ENCODE assay signal across 1 cellular context in the genomic region with DNA sequence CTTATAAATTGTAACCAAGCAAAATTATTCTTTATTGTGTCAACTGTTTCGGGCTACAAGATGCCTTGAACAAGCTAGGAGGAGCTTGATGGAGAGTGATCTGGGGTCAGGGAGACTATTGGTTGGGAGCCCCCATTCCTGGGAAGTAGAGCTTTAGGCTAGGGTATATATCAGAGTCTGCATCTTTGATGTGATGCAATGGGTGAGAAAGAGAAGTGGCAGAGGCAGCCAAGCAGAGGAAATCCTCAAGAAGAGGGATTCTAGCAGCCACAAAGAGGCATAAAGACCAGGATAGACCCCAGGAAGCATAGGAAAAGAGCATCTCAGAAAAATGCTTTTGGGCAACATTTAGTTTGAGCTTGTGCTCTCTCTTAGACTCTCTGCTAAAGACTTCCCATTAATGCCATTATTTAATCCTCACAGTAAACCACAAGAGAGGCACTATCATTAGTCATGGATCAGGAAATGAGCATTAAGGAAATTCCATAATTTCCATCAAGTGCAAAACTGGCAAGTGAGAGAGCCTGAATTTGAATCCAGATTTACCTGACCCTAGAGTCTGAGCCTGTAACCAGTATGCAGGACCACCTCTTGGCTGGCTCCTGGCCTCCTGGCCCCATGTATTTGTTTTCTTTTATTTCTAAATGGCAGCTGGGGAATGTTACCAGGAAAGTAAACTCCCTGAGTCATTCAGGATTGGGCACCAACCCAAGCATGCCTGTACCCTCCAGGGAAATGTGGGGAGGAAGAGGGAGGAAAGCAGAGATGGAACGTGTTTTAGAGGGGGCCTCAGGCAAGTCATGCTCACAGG.
TF ChIP-seq lines count a peak whose summit lies in the region.

No MANE protein-coding gene starts in this region.

TF ChIP-seq in H1, 55 proteins besides CTCF, POLR2A, EP300 and RAD21:
- TF ChIP-seq ZNF274 (IDR thresholded peaks at IDR 0.05; ENCODE audit: borderline replicate concordance, extremely low read depth, low read length) (no peak), GABPA (IDR thresholded peaks at IDR 0.05; ENCODE audit: borderline replicate concordance, insufficient read depth, low read length) (no peak), NRF1 (IDR thresholded peaks at IDR 0.05; ENCODE audit: low read depth, low read length) (no peak), CBX8 (IDR thresholded peaks at IDR 0.05; ENCODE audit: borderline replicate concordance, low read depth, low read length) (no peak), KDM4A (IDR thresholded peaks at IDR 0.05; ENCODE audit: low read depth, low read length, severe bottlenecking) (no peak), POU5F1 (IDR thresholded peaks at IDR 0.05; ENCODE audit: low read depth, low read length) (no peak), TCF12 (IDR thresholded peaks at IDR 0.05; ENCODE audit: low read depth, low read length) (no peak), CTBP2 (IDR thresholded peaks at IDR 0.05; ENCODE audit: borderline replicate concordance, insufficient read depth, insufficient read length, low read length) (no peak)
- TF ChIP-seq, protein P1, sequence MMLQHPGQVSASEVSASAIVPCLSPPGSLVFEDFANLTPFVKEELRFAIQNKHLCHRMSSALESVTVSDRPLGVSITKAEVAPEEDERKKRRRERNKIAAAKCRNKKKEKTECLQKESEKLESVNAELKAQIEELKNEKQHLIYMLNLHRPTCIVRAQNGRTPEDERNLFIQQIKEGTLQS (IDR thresholded peaks at IDR 0.05; ENCODE audit: insufficient read depth, low read depth, low read length): no peak
- TF ChIP-seq, protein P2, sequence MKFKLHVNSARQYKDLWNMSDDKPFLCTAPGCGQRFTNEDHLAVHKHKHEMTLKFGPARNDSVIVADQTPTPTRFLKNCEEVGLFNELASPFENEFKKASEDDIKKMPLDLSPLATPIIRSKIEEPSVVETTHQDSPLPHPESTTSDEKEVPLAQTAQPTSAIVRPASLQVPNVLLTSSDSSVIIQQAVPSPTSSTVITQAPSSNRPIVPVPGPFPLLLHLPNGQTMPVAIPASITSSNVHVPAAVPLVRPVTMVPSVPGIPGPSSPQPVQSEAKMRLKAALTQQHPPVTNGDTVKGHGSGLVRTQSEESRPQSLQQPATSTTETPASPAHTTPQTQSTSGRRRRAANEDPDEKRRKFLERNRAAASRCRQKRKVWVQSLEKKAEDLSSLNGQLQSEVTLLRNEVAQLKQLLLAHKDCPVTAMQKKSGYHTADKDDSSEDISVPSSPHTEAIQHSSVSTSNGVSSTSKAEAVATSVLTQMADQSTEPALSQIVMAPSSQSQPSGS (IDR thresholded peaks at IDR 0.05; ENCODE audit: low read length): no peak
